29 cellular contexts compared by ENCODE assay signal in genomic region chr15:85005319-85005718, GRCh38. TPM values are rescaled to one million over a fixed set of nuclear protein-coding genes. Genes with fewer than 3 reads are reported as not detected.
DNase-seq lines count a peak whose midpoint lies in the region; ATAC-seq, FAIRE-seq and TF ChIP-seq lines count a peak whose summit lies in the region.
"Had no signal": no experiment of that assay in that cellular context is flagged by ENCODE, and none has a peak within 500 bp of the region (broad histone marks: within the 10 kb centered on the region; RNA-seq: fewer than 3 reads in every experiment).

No MANE protein-coding gene starts in this region.

- no peak overlapping the region; the same call in 2 of the 3 replicates for H3K4me2 ChIP-seq in A549

- 73% methylated on average over 2 of the region's 2 CpGs for WGBS in A549 (ENCODE audit: missing lambda C conversion rate)

- H3K9me3 Mint-ChIP-seq in mesothelial cell of epicardium: no peaks in the 10 kb centered on the region
- H3K9me3 Mint-ChIP-seq: CD4-positive, alpha-beta memory T cell; nephron had no signal

- CTCF ChIA-PET in A549 (lab: Yijun Ruan, JAX): interaction anchor here (0.7 to 1.6 kb wide), 7 partner anchors 9 to 406 kb away, joined by 3 to 5 read pairs (median 3); no protein-coding TSS in a partner anchor

- no peak overlapping the region for H3K27ac ChIP-seq in A549
- H3K27ac ChIP-seq: adrenal gland, esophagus squamous epithelium, left lung, vagina, WERI-Rb-1 had no signal

- ATAC-seq in A549 (no peak), HG03039 (IDR thresholded peaks at IDR 0.05; ENCODE audit: unreplicated experiment) (no peak)
- ATAC-seq: K562, left lung had no signal

- peaks cover 27% of the 10 kb centered on the region for H3K4me1 Mint-ChIP-seq in mesothelial cell of epicardium

- DNase-seq in A549 (ENCODE audit: low read depth in 1 of 2, low spot score in 1 of 2) (no peak), HCEC 1CT (peak; percentile 27), astrocyte of the spinal cord (ENCODE audit: low read depth, low spot score) (no peak), mesothelial cell of epicardium (ENCODE audit: low spot score in 2 of 2, unreplicated experiment in 2 of 2) (no peak), NCI-H510A treated with DMSO at 0.1 percent for 48 hours (lab: John Stamatoyannopoulos, UW) (no peak), ACHN (no peak), DMS153 (lab: John Stamatoyannopoulos, UW) (no peak)
- DNase-seq: activated CD4-positive, alpha-beta T cell treated with anti-CD3 and anti-CD28 coated beads, Interleukin-2, amount 50 U/mL, for 4 hours; activated T-cell treated with anti-CD3 and anti-CD28 coated beads for 4 hours; caudate nucleus; CD4-positive, alpha-beta memory T cell; effector CD8-positive, alpha-beta T cell; esophagus squamous epithelium; midbrain; NCI-H1694; NCI-H2171 treated with DMSO at 0.1 percent for 48 hours; NCI-H748 treated with DMSO at 0.1 percent for 48 hours; spleen; stimulated activated CD8-positive, alpha-beta memory T cell treated with anti-CD3 and anti-CD28 coated beads, Interleukin-4, amount 100 ng/mL, for 48 hours; T-helper 2 cell; WERI-Rb-1 had no signal

- no peak for TF ChIP-seq EP300 in A549 (IDR thresholded peaks at IDR 0.05)

- no peak overlapping the region for H3K27ac Mint-ChIP-seq in mesothelial cell of epicardium
- H3K27ac Mint-ChIP-seq: CD4-positive, alpha-beta memory T cell; nephron had no signal

- POLR2A ChIA-PET in A549 (lab: Yijun Ruan, JAX): no interaction called here

- H3K4me3 Mint-ChIP-seq in mesothelial cell of epicardium: no peak overlapping the region
- H3K4me3 Mint-ChIP-seq: CD4-positive, alpha-beta memory T cell; nephron had no signal

- H3K4me1 ChIP-seq in A549: peaks cover 66% of the 10 kb centered on the region

- H3K9me3 ChIP-seq in A549: no peaks in the 10 kb centered on the region
- H3K9me3 ChIP-seq: adrenal gland, esophagus squamous epithelium, left lung, spleen, vagina had no signal

- TF ChIP-seq RAD21 in A549 (conservative IDR thresholded peaks at IDR 0.05 in 1 of 2, IDR thresholded peaks at IDR 0.05 in 1 of 2): peak in 1 of 2 experiments; percentile 9; a peak in 1 of 5 replicates

- in situ Hi-C loops in astrocyte of the spinal cord (cut with HindIII; ENCODE audit: low sequenced_read_pairs) (no loop called here), ACHN (cut with HindIII; ENCODE audit: low pct_ligation_motif_present, low pct_unique_long_range_greater_than_20kb, low sequenced_read_pairs) (no loop called here)

- no peaks in the 10 kb centered on the region for H3K27me3 Mint-ChIP-seq in mesothelial cell of epicardium (ENCODE audit: low read depth)
- H3K27me3 Mint-ChIP-seq: CD4-positive, alpha-beta memory T cell had no signal

- no peaks in the 10 kb centered on the region for H3K36me3 Mint-ChIP-seq in mesothelial cell of epicardium
- H3K36me3 Mint-ChIP-seq: CD4-positive, alpha-beta memory T cell had no signal

- FAIRE-seq in A549 (lab: Jason Lieb, UNC): no peak
- FAIRE-seq: A204.1, GM12878, K562 had no signal

- no peak overlapping the region for H3K4me3 ChIP-seq in A549
- no peak overlapping the region for H3K4me3 ChIP-seq in astrocyte of the spinal cord (ENCODE audit: low read depth, low read length)
- H3K4me3 ChIP-seq: adrenal gland, esophagus squamous epithelium, GM12878, K562, left lung, spleen, vagina had no signal

- TF ChIP-seq POLR2A in A549 (IDR thresholded peaks at IDR 0.05; ENCODE audit: low read length): no peak

- TF ChIP-seq CTCF in A549 (IDR thresholded peaks at IDR 0.05) (peak; percentile 23; the same call in 2 of the 3 replicates), astrocyte of the spinal cord (IDR thresholded peaks at IDR 0.05; ENCODE audit: low read depth, low read length) (peak; percentile 12), mesothelial cell of epicardium (IDR thresholded peaks at IDR 0.05; ENCODE audit: unreplicated experiment) (peak; percentile 31)

TF ChIP-seq in A549, 52 proteins besides CTCF, POLR2A, EP300 and RAD21:
- TF ChIP-seq EHMT2 (IDR thresholded peaks at IDR 0.05; ENCODE audit: low read depth) (no peak), HOXA7 (CRISPR knock-in tag; IDR thresholded peaks at IDR 0.05) (no peak), RFX5 (IDR thresholded peaks at IDR 0.05) (no peak), CBX8 (IDR thresholded peaks at IDR 0.05) (no peak), REST (IDR thresholded peaks at IDR 0.05) (no peak), HMGXB4 (CRISPR knock-in tag; IDR thresholded peaks at IDR 0.05; ENCODE audit: borderline replicate concordance) (no peak), CEBPB (IDR thresholded peaks at IDR 0.05) (no peak), NR3C1 (IDR thresholded peaks at IDR 0.05) (no peak), NFE2L2 (conservative IDR thresholded peaks at IDR 0.05; ENCODE audit: low read length) (no peak), KDM1A (IDR thresholded peaks at IDR 0.05; ENCODE audit: low read depth) (no peak), HOXB5 (CRISPR knock-in tag; IDR thresholded peaks at IDR 0.05) (no peak), NPAS2 (CRISPR knock-in tag; IDR thresholded peaks at IDR 0.05; ENCODE audit: borderline replicate concordance) (no peak), ESRRA (IDR thresholded peaks at IDR 0.05; ENCODE audit: borderline replicate concordance, low read length) (no peak), TFCP2L1 (CRISPR knock-in tag; IDR thresholded peaks at IDR 0.05) (no peak), TP53 (CRISPR knock-in tag; IDR thresholded peaks at IDR 0.05) (no peak), SREBF2 (IDR thresholded peaks at IDR 0.05) (no peak), FOSB (CRISPR knock-in tag; IDR thresholded peaks at IDR 0.05) (no peak), BCL3 (IDR thresholded peaks at IDR 0.05) (no peak)
- TF ChIP-seq, protein P1, sequence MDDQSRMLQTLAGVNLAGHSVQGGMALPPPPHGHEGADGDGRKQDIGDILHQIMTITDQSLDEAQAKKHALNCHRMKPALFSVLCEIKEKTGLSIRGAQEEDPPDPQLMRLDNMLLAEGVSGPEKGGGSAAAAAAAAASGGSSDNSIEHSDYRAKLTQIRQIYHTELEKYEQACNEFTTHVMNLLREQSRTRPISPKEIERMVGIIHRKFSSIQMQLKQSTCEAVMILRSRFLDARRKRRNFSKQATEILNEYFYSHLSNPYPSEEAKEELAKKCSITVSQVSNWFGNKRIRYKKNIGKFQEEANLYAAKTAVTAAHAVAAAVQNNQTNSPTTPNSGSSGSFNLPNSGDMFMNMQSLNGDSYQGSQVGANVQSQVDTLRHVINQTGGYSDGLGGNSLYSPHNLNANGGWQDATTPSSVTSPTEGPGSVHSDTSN (IDR thresholded peaks at IDR 0.05): no peak
TF ChIP-seq in A549: peak in this region for 0.

RNA-seq across cellular contexts. Expression of gene PDE8A, which starts 23.7 kb away (rescaled TPM):
- polyA plus RNA-seq in A549 (2011; rRNA removed): 171 and 204 TPM in 2 replicates
- 43.7 and 46.8 TPM in 2 replicates for polyA plus RNA-seq in A549 (2012; cell fraction: cytosol; rRNA removed)
- 57.8 and 99.2 TPM in 2 replicates for polyA plus RNA-seq in A549 (2012; cell fraction: nucleus; rRNA removed)
- 44.4 to 45.3 TPM (median 45.0 TPM) in 3 replicates for polyA plus RNA-seq in A549 (2017; fragmentation: RNase III; extraction: RNeasy Plus Mini Kit Qiagen cat#74134 plus additional on column Dnase treatment)
- polyA minus RNA-seq in A549 (2011; rRNA and poly(A)+ RNA removed): 104 and 125 TPM in 2 replicates
- total RNA-seq in mesothelial cell of epicardium: 33.5 to 38.4 TPM (median 36.7 TPM) in 3 replicates
